ENCODE assay signal across 9 cellular contexts in genomic region chr6:15329154-15329781, GRCh38.
A peak's percentile ranks its signal among the peaks of the same experiment; 100 is the strongest.
DNase-seq lines count a peak whose midpoint lies in the region; ATAC-seq, FAIRE-seq and TF ChIP-seq lines count a peak whose summit lies in the region.
"Had no signal": no experiment of that assay in that cellular context is flagged by ENCODE, and none has a peak within 500 bp of the region (broad histone marks: within the 10 kb centered on the region; RNA-seq: fewer than 3 reads in every experiment).

No MANE protein-coding gene starts in this region.

- H3K4me1 ChIP-seq in OCI-LY3 (ENCODE audit: low read length): peaks cover 80% of the 10 kb centered on the region
- peaks cover 49% of the 10 kb centered on the region for H3K4me1 ChIP-seq in neural progenitor cell
- peaks cover 8 to 47% (median 16%) of the 10 kb centered on the region in 3 donors for H3K4me1 ChIP-seq in gastroesophageal sphincter

- H3K4me2 ChIP-seq in OCI-LY3 (ENCODE audit: low read length) (0 out of 2 replicates have a peak overlapping the region, but pooled peaks have one; percentile 3), neural progenitor cell (peak overlapping the region; percentile 57)

- no peak for TF ChIP-seq EP300 in gastroesophageal sphincter (IDR thresholded peaks at IDR 0.05)

- peaks cover 25% of the 10 kb centered on the region for H3F3A ChIP-seq in neural progenitor cell (ENCODE audit: low read depth)

- DNase-seq in EL: peak; percentile 94
- DNase-seq in effector memory CD8-positive, alpha-beta T cell: no peak
- peak; percentile 62 for DNase-seq in neural progenitor cell (ENCODE audit: low spot score)
- no peak for DNase-seq in caudate nucleus (lab: John Stamatoyannopoulos, UW)
- DNase-seq in activated CD4-positive, alpha-beta T cell treated with anti-CD3 and anti-CD28 coated beads, Interleukin-2, amount 10 ng/mL, durations not matched to agents 7 days and 5 days: no peak
- no peak for DNase-seq in GM12891 (ENCODE audit: insufficient read length, low spot score)
- DNase-seq: NCI-H446 treated with DMSO at 0.1 percent for 48 hours had no signal

- no peak for TF ChIP-seq CTCF in OCI-LY3 (IDR thresholded peaks at IDR 0.05; ENCODE audit: low read depth, low read length)
- TF ChIP-seq CTCF in neural progenitor cell (IDR thresholded peaks at IDR 0.05): no peak
- TF ChIP-seq CTCF in gastroesophageal sphincter (IDR thresholded peaks at IDR 0.05): no peak

- no peaks in the 10 kb centered on the region for H3K27me3 ChIP-seq in OCI-LY3 (ENCODE audit: low read depth, low read length)
- no peaks in the 10 kb centered on the region for H3K27me3 ChIP-seq in neural progenitor cell
- no peaks in the 10 kb centered on the region for H3K27me3 ChIP-seq in gastroesophageal sphincter

- peaks cover 97% of the 10 kb centered on the region for H3K79me2 ChIP-seq in OCI-LY3 (ENCODE audit: low read length)
- H3K79me2 ChIP-seq in neural progenitor cell (ENCODE audit: low read depth): peaks cover 100% of the 10 kb centered on the region

- no peaks in the 10 kb centered on the region for H3K9me3 ChIP-seq in OCI-LY3 (ENCODE audit: insufficient read depth, low read length)
- H3K9me3 ChIP-seq in neural progenitor cell (ENCODE audit: low read depth): no peaks in the 10 kb centered on the region
- H3K9me3 ChIP-seq in gastroesophageal sphincter: no peaks in the 10 kb centered on the region

- peaks cover 3% of the 10 kb centered on the region for H3K36me3 ChIP-seq in OCI-LY3 (replicated peaks; ENCODE audit: low read depth, low read length)
- H3K36me3 ChIP-seq in neural progenitor cell: no peaks in the 10 kb centered on the region
- no peaks in the 10 kb centered on the region for H3K36me3 ChIP-seq in gastroesophageal sphincter

- H2AFZ ChIP-seq in OCI-LY3 (ENCODE audit: low read depth, low read length) (no peak overlapping the region), neural progenitor cell (replicated peaks) (no peak overlapping the region)

- H3K27ac ChIP-seq in OCI-LY3 (ENCODE audit: low read length) (no peak overlapping the region), neural progenitor cell (peak overlapping the region; percentile 42), caudate nucleus (ENCODE audit: low read depth, low read length) (no peak overlapping the region), gastroesophageal sphincter (no peak overlapping the region)

- 40 to 71% methylated on average over 4 of the region's 4 CpGs for WGBS in gastroesophageal sphincter (ENCODE audit: low coverage in 1 of 2), 2 donors

- H3K9ac ChIP-seq in OCI-LY3 (ENCODE audit: low read length): no peak overlapping the region
- H3K9ac ChIP-seq in neural progenitor cell: no peak overlapping the region

- peaks cover 3% of the 10 kb centered on the region for H3K36me3 Mint-ChIP-seq in effector memory CD8-positive, alpha-beta T cell (ENCODE audit: insufficient read depth)
- peaks cover 5% of the 10 kb centered on the region for H3K36me3 Mint-ChIP-seq in neural progenitor cell
- peaks cover 8% of the 10 kb centered on the region for H3K36me3 Mint-ChIP-seq in activated CD4-positive, alpha-beta T cell treated with anti-CD3 and anti-CD28 coated beads, Interleukin-2, amount 10 ng/mL, durations not matched to agents 7 days and 5 days (ENCODE audit: low read depth)

- H3K27ac Mint-ChIP-seq in effector memory CD8-positive, alpha-beta T cell: peak overlapping the region; percentile 50 to 80
- no peak overlapping the region for H3K27ac Mint-ChIP-seq in neural progenitor cell
- no peak overlapping the region for H3K27ac Mint-ChIP-seq in activated CD4-positive, alpha-beta T cell treated with anti-CD3 and anti-CD28 coated beads, Interleukin-2, amount 10 ng/mL, durations not matched to agents 7 days and 5 days

- no peak for ATAC-seq in effector memory CD8-positive, alpha-beta T cell (replicated peaks)
- ATAC-seq in gastroesophageal sphincter: no peak

- H3K4me3 ChIP-seq in OCI-LY3 (ENCODE audit: low read length) (no peak overlapping the region), neural progenitor cell (no peak overlapping the region), gastroesophageal sphincter (no peak overlapping the region)

- FAIRE-seq in GM12891 (lab: Jason Lieb, UNC): no peak

- POLR2A ChIA-PET in activated CD4-positive, alpha-beta T cell treated with anti-CD3 and anti-CD28 coated beads, Interleukin-2, amount 10 ng/mL, durations not matched to agents 7 days and 5 days (lab: Charles Lee): no interaction called here

- H3K27me3 Mint-ChIP-seq in effector memory CD8-positive, alpha-beta T cell: no peaks in the 10 kb centered on the region
- no peaks in the 10 kb centered on the region for H3K27me3 Mint-ChIP-seq in neural progenitor cell (ENCODE audit: insufficient read depth, low read depth)
- H3K27me3 Mint-ChIP-seq in activated CD4-positive, alpha-beta T cell treated with anti-CD3 and anti-CD28 coated beads, Interleukin-2, amount 10 ng/mL, durations not matched to agents 7 days and 5 days: no peaks in the 10 kb centered on the region

- H3K4me3 Mint-ChIP-seq in effector memory CD8-positive, alpha-beta T cell: peak overlapping the region; percentile 47 to 48
- peak overlapping the region; percentile 72 for H3K4me3 Mint-ChIP-seq in neural progenitor cell
- H3K4me3 Mint-ChIP-seq in activated CD4-positive, alpha-beta T cell treated with anti-CD3 and anti-CD28 coated beads, Interleukin-2, amount 10 ng/mL, durations not matched to agents 7 days and 5 days: no peak overlapping the region

- CTCF ChIA-PET in activated CD4-positive, alpha-beta T cell treated with anti-CD3 and anti-CD28 coated beads, Interleukin-2, amount 10 ng/mL, durations not matched to agents 7 days and 5 days (lab: Charles Lee): interaction anchor here (0.8 to 1.6 kb wide), 3 partner anchors 10 to 24 kb away, joined by 3 to 4 read pairs (median 3); no protein-coding TSS in a partner anchor

- TF ChIP-seq POLR2A in GM12891 (IDR thresholded peaks at IDR 0.05; ENCODE audit: low read depth, low read length) (no peak), gastroesophageal sphincter (IDR thresholded peaks at IDR 0.05) (no peak)

- H3K9me3 Mint-ChIP-seq in effector memory CD8-positive, alpha-beta T cell: no peaks in the 10 kb centered on the region
- H3K9me3 Mint-ChIP-seq in neural progenitor cell: no peaks in the 10 kb centered on the region
- H3K9me3 Mint-ChIP-seq in activated CD4-positive, alpha-beta T cell treated with anti-CD3 and anti-CD28 coated beads, Interleukin-2, amount 10 ng/mL, durations not matched to agents 7 days and 5 days: no peaks in the 10 kb centered on the region

- H4K20me1 ChIP-seq in OCI-LY3 (ENCODE audit: insufficient read depth, low read length): peaks cover 65% of the 10 kb centered on the region
- H4K20me1 ChIP-seq in neural progenitor cell (ENCODE audit: low read depth): peaks cover 85% of the 10 kb centered on the region

- peaks cover 61 to 70% of the 10 kb centered on the region in 2 donors for H3K4me1 Mint-ChIP-seq in effector memory CD8-positive, alpha-beta T cell (ENCODE audit: low read depth in 2 of 2)
- H3K4me1 Mint-ChIP-seq in neural progenitor cell: peaks cover 72% of the 10 kb centered on the region
- peaks cover 82% of the 10 kb centered on the region for H3K4me1 Mint-ChIP-seq in activated CD4-positive, alpha-beta T cell treated with anti-CD3 and anti-CD28 coated beads, Interleukin-2, amount 10 ng/mL, durations not matched to agents 7 days and 5 days

TF ChIP-seq in GM12891, 5 proteins besides CTCF, POLR2A, EP300 and RAD21:
- no peak for TF ChIP-seq POU2F2 (IDR thresholded peaks at IDR 0.05; ENCODE audit: low read depth, low read length)
- TF ChIP-seq PAX5 (IDR thresholded peaks at IDR 0.05; ENCODE audit: insufficient read depth, low read length, severe bottlenecking): no peak
- TF ChIP-seq POLR2AphosphoS5 (IDR thresholded peaks at IDR 0.05; ENCODE audit: low read depth, low read length): no peak
- no peak for TF ChIP-seq TAF1 (IDR thresholded peaks at IDR 0.05; ENCODE audit: low read depth, low read length)
- no peak for TF ChIP-seq SPI1 (IDR thresholded peaks at IDR 0.05; ENCODE audit: low read depth, low read length)
TF ChIP-seq in GM12891: peak in this region for 0.

Comparison
In these comparisons a context has a peak if more than half of its experiments do, and no peak if none do; other contexts are left out.
1. DNase-seq: peak in EL (single experiment) and neural progenitor cell (single experiment); none in effector memory CD8-positive, alpha-beta T cell (0 of 3), caudate nucleus (0 of 61), activated CD4-positive, alpha-beta T cell treated with anti-CD3 and anti-CD28 coated beads, Interleukin-2, amount 10 ng/mL, durations not matched to agents 7 days and 5 days (single experiment) and GM12891 (single experiment).
2. H3K27ac Mint-ChIP-seq: peak in effector memory CD8-positive, alpha-beta T cell (2 of 2); none in neural progenitor cell (single experiment) and activated CD4-positive, alpha-beta T cell treated with anti-CD3 and anti-CD28 coated beads, Interleukin-2, amount 10 ng/mL, durations not matched to agents 7 days and 5 days (single experiment).